ENCODE assay signal across 18 cellular contexts in the genomic region with DNA sequence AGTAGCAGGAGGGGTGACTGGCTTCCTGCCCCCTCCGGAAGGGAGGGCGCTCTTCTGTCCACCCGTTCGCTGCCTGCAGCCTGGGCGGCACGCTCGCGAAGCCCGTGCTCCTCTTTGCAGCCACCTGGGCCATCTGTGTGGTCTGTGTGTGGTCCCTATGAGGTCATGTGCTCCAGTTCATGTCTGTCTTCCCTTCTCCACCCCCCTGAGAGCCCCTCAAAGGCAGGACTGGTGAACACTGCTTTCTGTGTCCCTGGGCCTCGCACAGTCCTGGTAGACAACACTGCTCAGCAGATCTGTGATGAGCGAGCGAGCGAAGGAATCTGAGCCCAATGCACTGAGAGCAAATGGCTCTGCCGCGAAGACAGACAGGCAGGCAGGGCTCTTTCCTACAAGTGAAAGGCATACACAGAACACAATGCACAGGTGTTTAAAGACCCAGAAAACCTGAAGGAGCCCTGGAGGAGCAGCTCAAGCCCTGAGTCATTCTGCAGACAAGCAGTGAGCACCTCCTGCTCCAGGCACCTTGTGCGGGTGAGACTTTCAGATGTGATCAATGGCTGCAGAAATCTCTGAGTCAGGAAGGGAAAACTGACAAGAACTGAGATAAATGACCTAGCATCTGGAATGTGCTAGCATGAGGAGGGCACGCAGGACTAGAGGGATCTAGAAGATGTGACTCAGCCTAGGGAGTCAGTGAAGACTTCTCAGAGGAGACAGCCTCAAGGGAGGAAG. TPM values are rescaled to one million over a fixed set of nuclear protein-coding genes. Genes with fewer than 3 reads are reported as not detected.
DNase-seq lines count a peak whose midpoint lies in the region; ATAC-seq, FAIRE-seq and TF ChIP-seq lines count a peak whose summit lies in the region.
"Had no signal": no experiment of that assay in that cellular context is flagged by ENCODE, and none has a peak within 500 bp of the region (broad histone marks: within the 10 kb centered on the region; RNA-seq: fewer than 3 reads in every experiment).

No MANE protein-coding gene starts in this region.

- H3K4me3 ChIP-seq in small intestine (ENCODE audit: low read depth in 1 of 2, low read length in 2 of 2) (no peak overlapping the region), body of pancreas (no peak overlapping the region), Peyer's patch (no peak overlapping the region)
- H3K4me3 ChIP-seq: smooth muscle cell, thyroid gland had no signal

- TF ChIP-seq CTCF in body of pancreas (IDR thresholded peaks at IDR 0.05) (no peak), Peyer's patch (IDR thresholded peaks at IDR 0.05) (no peak)

- no peak for ATAC-seq in activated naive CD4-positive, alpha-beta T cell treated with anti-CD3 and anti-CD28 coated beads, Interleukin-2, amount 50 U/mL, for 72 hours
- ATAC-seq in body of pancreas: no peak
- no peak for ATAC-seq in HG03521 (IDR thresholded peaks at IDR 0.05; ENCODE audit: unreplicated experiment)
- ATAC-seq: activated CD8-positive, alpha-beta T cell treated with anti-CD3 and anti-CD28 coated beads for 36 hours; naive thymus-derived CD8-positive, alpha-beta T cell had no signal

- H3K4me1 ChIP-seq in small intestine (ENCODE audit: control insufficient read depth in 2 of 2, insufficient read depth in 1 of 2, low read depth in 1 of 2, low read length in 1 of 2) (peaks cover 0 to 4% of the 10 kb centered on the region in 2 donors), body of pancreas (no peaks in the 10 kb centered on the region), Peyer's patch (no peaks in the 10 kb centered on the region)
- H3K4me1 ChIP-seq: thyroid gland had no signal

- H3K27ac ChIP-seq in small intestine (ENCODE audit: low read depth in 1 of 2, low read length in 1 of 2): no peak overlapping the region
- no peak overlapping the region for H3K27ac ChIP-seq in body of pancreas
- H3K27ac ChIP-seq in Peyer's patch: no peak overlapping the region
- H3K27ac ChIP-seq: thyroid gland had no signal

- H3K36me3 ChIP-seq in small intestine (ENCODE audit: control insufficient read depth in 2 of 2, insufficient read depth in 2 of 2, low read length in 2 of 2) (no peaks in the 10 kb centered on the region), body of pancreas (replicated peaks in 1 of 2; ENCODE audit: insufficient read depth in 1 of 2, low read depth in 2 of 2) (no peaks in the 10 kb centered on the region), Peyer's patch (no peaks in the 10 kb centered on the region)
- H3K36me3 ChIP-seq: thyroid gland had no signal

- WGBS in small intestine, 3 donors: 78 to 89% (median 87%) methylated on average over 17 of the region's 17 CpGs
- WGBS in body of pancreas, 2 donors: 81% methylated on average over 16 to 17 of the region's 17 CpGs

- intact Hi-C loops in body of pancreas (cut with DNase I): no loop called here

- TF ChIP-seq POLR2A in body of pancreas (IDR thresholded peaks at IDR 0.05) (no peak), Peyer's patch (IDR thresholded peaks at IDR 0.05) (no peak)

- H3K27me3 ChIP-seq in small intestine (ENCODE audit: control insufficient read depth in 2 of 2, insufficient read depth in 2 of 2, low read length in 2 of 2) (no peaks in the 10 kb centered on the region), body of pancreas (no peaks in the 10 kb centered on the region), Peyer's patch (no peaks in the 10 kb centered on the region)
- H3K27me3 ChIP-seq: thyroid gland had no signal

- H3K27ac Mint-ChIP-seq in activated naive CD4-positive, alpha-beta T cell treated with anti-CD3 and anti-CD28 coated beads, Interleukin-2, amount 50 U/mL, for 72 hours: peak overlapping the region; percentile 25 to 29
- H3K27ac Mint-ChIP-seq: activated CD8-positive, alpha-beta T cell treated with anti-CD3 and anti-CD28 coated beads for 36 hours; T-helper 2 cell treated with Interferon-gamma antibody and Interleukin-4, amounts not matched to agents 5 μg/mL and 100 μg/mL, for 36 hours had no signal

- no peak for FAIRE-seq in small intestine (lab: Jason Lieb, UNC)
- FAIRE-seq: islet of Langerhans had no signal

- no peak for DNase-seq in activated naive CD4-positive, alpha-beta T cell treated with anti-CD3 and anti-CD28 coated beads, Interleukin-2, amount 50 U/mL, for 72 hours (ENCODE audit: low spot score in 2 of 2)
- DNase-seq in activated naive CD4-positive, alpha-beta T cell (lab: John Stamatoyannopoulos, UW): no peak
- DNase-seq in amniotic epithelial cell (ENCODE audit: low read depth) (peak; percentile 96), glomerular visceral epithelial cell (ENCODE audit: extremely low spot score) (peak; percentile 74), small intestine (no peak), body of pancreas (no peak), Peyer's patch (no peak)
- DNase-seq: 8988T; activated CD8-positive, alpha-beta T cell treated with anti-CD3 and anti-CD28 coated beads for 36 hours; activated effector memory CD4-positive, alpha-beta T cell treated with anti-CD3 and anti-CD28 coated beads, Interleukin-2, amount 50 U/mL, for 16 hours; DMS53; naive thymus-derived CD8-positive, alpha-beta T cell; NCI-H2171 treated with DMSO at 0.1 percent for 48 hours; thyroid gland had no signal

- H3K9me3 Mint-ChIP-seq in activated naive CD4-positive, alpha-beta T cell treated with anti-CD3 and anti-CD28 coated beads, Interleukin-2, amount 50 U/mL, for 72 hours: no peaks in the 10 kb centered on the region
- H3K9me3 Mint-ChIP-seq: activated CD8-positive, alpha-beta T cell treated with anti-CD3 and anti-CD28 coated beads for 36 hours; naive thymus-derived CD8-positive, alpha-beta T cell; T-helper 2 cell treated with Interferon-gamma antibody and Interleukin-4, amounts not matched to agents 5 μg/mL and 100 μg/mL, for 36 hours had no signal

- peaks cover 0 to 4% of the 10 kb centered on the region in 2 donors for H3K36me3 Mint-ChIP-seq in activated naive CD4-positive, alpha-beta T cell treated with anti-CD3 and anti-CD28 coated beads, Interleukin-2, amount 50 U/mL, for 72 hours

- no peaks in the 10 kb centered on the region for H3K9me3 ChIP-seq in small intestine (ENCODE audit: control insufficient read depth, low read depth)
- no peaks in the 10 kb centered on the region for H3K9me3 ChIP-seq in body of pancreas
- H3K9me3 ChIP-seq in Peyer's patch: no peaks in the 10 kb centered on the region
- H3K9me3 ChIP-seq: thyroid gland had no signal

RNA-seq across cellular contexts. Expression of a gene that starts 27.1 kb away (rescaled TPM):
- total RNA-seq in activated naive CD4-positive, alpha-beta T cell treated with anti-CD3 and anti-CD28 coated beads, Interleukin-2, amount 50 U/mL, for 72 hours: under 1 TPM; 0.07 to 0.47 TPM
- polyA plus RNA-seq in small intestine: under 1 TPM in 1 of 3 donors, not detected in 2; 0.28 TPM
- total RNA-seq in body of pancreas (under 1 TPM in 1 of 2 donors, not detected in 1; 0.26 TPM), Peyer's patch (1 to 10 TPM in 1 of 4 donors, under 1 TPM in 1, not detected in 2; 0.35 to 1.7 TPM)
- polyA plus RNA-seq: naive thymus-derived CD8-positive, alpha-beta T cell had no signal

Comparison
In these comparisons a context has a peak if more than half of its experiments do, and no peak if none do; other contexts are left out.
1. DNase-seq: peak in amniotic epithelial cell (single experiment) and glomerular visceral epithelial cell (single experiment); none in activated naive CD4-positive, alpha-beta T cell treated with anti-CD3 and anti-CD28 coated beads, Interleukin-2, amount 50 U/mL, for 72 hours (0 of 2), activated naive CD4-positive, alpha-beta T cell (0 of 4), small intestine (single experiment), body of pancreas (0 of 4) and Peyer's patch (0 of 3).